In the genomic region with DNA sequence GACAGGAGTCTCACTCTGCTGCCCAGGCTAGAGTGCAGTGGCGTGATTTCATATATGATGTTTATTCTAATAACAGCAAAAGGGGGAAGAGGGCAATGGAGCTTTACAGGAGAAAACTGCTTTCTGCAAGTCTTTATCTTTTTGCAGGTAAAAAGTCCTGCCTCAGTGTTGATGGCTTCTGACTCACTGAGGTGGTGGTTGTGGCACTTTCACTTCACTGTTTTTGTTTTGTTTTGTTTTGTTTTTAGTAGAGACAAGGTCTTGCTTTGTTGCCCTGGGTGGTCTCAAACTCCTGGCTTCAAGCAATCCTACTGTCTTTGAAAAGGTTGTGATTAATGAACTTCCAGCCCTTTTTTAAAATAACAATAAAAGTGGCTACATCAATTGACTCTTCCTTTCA, we compare ENCODE assay signal across 32 cellular contexts.
"Had no signal": no experiment of that assay in that cellular context is flagged by ENCODE, and none has a peak within 500 bp of the region (broad histone marks: within the 10 kb centered on the region; RNA-seq: fewer than 3 reads in every experiment).

No MANE protein-coding gene starts in this region.

- H3K27me3 ChIP-seq: ascending aorta, cardiac muscle cell, colonic mucosa, MG63, Peyer's patch had no signal

- H3K27ac ChIP-seq: ascending aorta, cardiac muscle cell, colonic mucosa, Peyer's patch, WERI-Rb-1 had no signal

- H3K9me3 ChIP-seq: ascending aorta, colonic mucosa had no signal

- H3K4me1 Mint-ChIP-seq: central memory CD8-positive, alpha-beta T cell had no signal

- DNase-seq: activated CD4-positive, alpha-beta T cell treated with anti-CD3 and anti-CD28 coated beads for 1 hour; activated CD4-positive, alpha-beta T cell treated with anti-CD3 and anti-CD28 coated beads for 48 hours; activated CD4-positive, alpha-beta T cell treated with anti-CD3 and anti-CD28 coated beads, Interleukin-2, amount 50 U/mL, for 48 hours; activated CD4-positive, CD25-positive, alpha-beta regulatory T cell; activated CD8-positive, alpha-beta memory T cell treated with anti-CD3 and anti-CD28 coated beads for 24 hours; activated gamma-delta T cell; activated naive CD4-positive, alpha-beta T cell treated with Interleukin-2 at 50 U/mL for 16 hours; activated naive CD8-positive, alpha-beta T cell treated with anti-CD3 and anti-CD28 coated beads, Interleukin-2, amount 10 ng/mL, durations not matched to agents 7 days and 5 days; activated T-cell treated with anti-CD3 and anti-CD28 coated beads, Interleukin-2, amount 50 U/mL, for 24 hours; amygdala; colonic mucosa; Karpas-422; MG63; NCI-H1092; NCI-H1436 treated with DMSO at 0.1 percent for 48 hours; NCI-H1694 treated with DMSO at 0.1 percent for 48 hours; NCI-H2029; NCI-H345; NCI-H524 treated with DMSO at 0.1 percent for 48 hours; NK-92 treated with Interleukin-12 subunit alpha and Interleukin-12 subunit beta, amount 100 ng/mL, for 24 hours; PC-3; Peyer's patch; RPMI8226; SHP77 treated with DMSO at 0.1 percent for 48 hours; T1000; WERI-Rb-1 had no signal

- H3K4me3 Mint-ChIP-seq: activated naive CD4-positive, alpha-beta T cell treated with anti-CD3 and anti-CD28 coated beads, Interleukin-2, amount 50 U/mL, for 24 hours; activated naive CD8-positive, alpha-beta T cell treated with anti-CD3 and anti-CD28 coated beads, Interleukin-2, amount 10 ng/mL, durations not matched to agents 7 days and 5 days; activated T-cell treated with anti-CD3 and anti-CD28 coated beads, Interleukin-2, amount 50 U/mL, for 24 hours; central memory CD8-positive, alpha-beta T cell had no signal

- H3K4me3 ChIP-seq: ascending aorta, cardiac muscle cell, colonic mucosa, MG63, Peyer's patch had no signal

- ATAC-seq: PC-3, SK-N-SH treated with all-trans-retinoic acid at 6 μM for 48 hours had no signal

- H3K36me3 ChIP-seq: ascending aorta, cardiac muscle cell, colonic mucosa, MG63, Peyer's patch, WERI-Rb-1 had no signal

- H3K4me1 ChIP-seq: ascending aorta, colonic mucosa, Peyer's patch had no signal

- H3K27ac Mint-ChIP-seq: activated naive CD4-positive, alpha-beta T cell treated with anti-CD3 and anti-CD28 coated beads, Interleukin-2, amount 50 U/mL, for 24 hours; activated naive CD8-positive, alpha-beta T cell treated with anti-CD3 and anti-CD28 coated beads, Interleukin-2, amount 10 ng/mL, durations not matched to agents 7 days and 5 days; activated T-cell treated with anti-CD3 and anti-CD28 coated beads, Interleukin-2, amount 50 U/mL, for 24 hours; activated T-helper 2 cell treated with anti-CD3 and anti-CD28 coated beads, Interferon-gamma antibody, Interleukin-2, Interleukin-4, amounts not matched to agents 10 μg/mL and 5 μg/mL and 100 μg/mL, durations not matched to agents 14 hours and 24 hours and 36 hours had no signal
